1 cellular context compared by ENCODE assay signal in genomic region chr9:14865206-14865605, GRCh38.
A peak's percentile ranks its signal among the peaks of the same experiment; 100 is the strongest.
TF ChIP-seq lines count a peak whose summit lies in the region.

No MANE protein-coding gene starts in this region.

TF ChIP-seq in SK-N-SH treated with all-trans-retinoic acid at 6 μM for 48 hours, 23 proteins besides CTCF, POLR2A, EP300 and RAD21 (continued from another document):
- TF ChIP-seq CSDC2 (CRISPR knock-in tag; IDR thresholded peaks at IDR 0.05) (no peak), CSRNP3 (CRISPR knock-in tag; IDR thresholded peaks at IDR 0.05) (no peak), ISL1 (CRISPR knock-in tag; IDR thresholded peaks at IDR 0.05) (no peak), GLIS3 (CRISPR knock-in tag; IDR thresholded peaks at IDR 0.05) (no peak), POU6F1 (CRISPR knock-in tag; IDR thresholded peaks at IDR 0.05; ENCODE audit: borderline replicate concordance, low read depth) (no peak), BACH2 (CRISPR knock-in tag; IDR thresholded peaks at IDR 0.05; ENCODE audit: borderline replicate concordance) (no peak), ZFP30 (CRISPR knock-in tag; IDR thresholded peaks at IDR 0.05) (no peak), ARNTL (CRISPR knock-in tag; IDR thresholded peaks at IDR 0.05; ENCODE audit: borderline replicate concordance, low read depth) (no peak), ZC3H10 (CRISPR knock-in tag; IDR thresholded peaks at IDR 0.05) (no peak), TSHZ2 (CRISPR knock-in tag; IDR thresholded peaks at IDR 0.05) (peak; percentile 49), CREB5 (CRISPR knock-in tag; IDR thresholded peaks at IDR 0.05; ENCODE audit: low read depth) (no peak), TOX (CRISPR knock-in tag; IDR thresholded peaks at IDR 0.05; ENCODE audit: borderline replicate concordance) (no peak), ZNF70 (CRISPR knock-in tag; IDR thresholded peaks at IDR 0.05) (no peak), OSR1 (CRISPR knock-in tag; IDR thresholded peaks at IDR 0.05) (no peak), TCF4 (CRISPR knock-in tag; IDR thresholded peaks at IDR 0.05; ENCODE audit: borderline replicate concordance) (peak; percentile 87), PPARA (CRISPR knock-in tag; IDR thresholded peaks at IDR 0.05; ENCODE audit: borderline replicate concordance) (no peak), RARB (CRISPR knock-in tag; IDR thresholded peaks at IDR 0.05) (no peak), SNAI2 (CRISPR knock-in tag; IDR thresholded peaks at IDR 0.05) (peak; percentile 83; the same call in 1 of the 2 replicates)
